ENCODE assay signal across 1 cellular context in genomic region chr1:145465405-145466144, GRCh38.
A peak's percentile ranks its signal among the peaks of the same experiment; 100 is the strongest.
TF ChIP-seq lines count a peak whose summit lies in the region.
"Not testable (repeated sequence)": the region's sequence is repeated elsewhere in the genome, so short reads cannot be mapped to it uniquely, and the experiment has no call there.

No MANE protein-coding gene starts in this region.

TF ChIP-seq in HepG2, 621 proteins besides CTCF, POLR2A, EP300 and RAD21 (continued from another document and continues in another):
- 0 out of 2 replicates have a peak, but pooled peaks have one; percentile 18 for TF ChIP-seq HMG20B (CRISPR knock-in tag; conservative IDR thresholded peaks at IDR 0.05)
- peak; percentile 50; the same call in 1 of the 2 replicates for TF ChIP-seq KDM3A (CRISPR knock-in tag; IDR thresholded peaks at IDR 0.05; ENCODE audit: low read depth)
- peak; percentile 39; the same call in 1 of the 2 replicates for TF ChIP-seq ZKSCAN8 (CRISPR knock-in tag; IDR thresholded peaks at IDR 0.05; ENCODE audit: borderline replicate concordance)
- peak; percentile 79; the same call in 1 of the 2 replicates for TF ChIP-seq ZNF143 (CRISPR knock-in tag; IDR thresholded peaks at IDR 0.05)
- peak; percentile 32; the same call in 1 of the 2 replicates for TF ChIP-seq KAT8 (CRISPR knock-in tag; IDR thresholded peaks at IDR 0.05)
- 0 out of 2 replicates have a peak, but pooled peaks have one; percentile 32 for TF ChIP-seq FOXA3 (CRISPR knock-in tag; IDR thresholded peaks at IDR 0.05)
- TF ChIP-seq ZNF335 (CRISPR knock-in tag; IDR thresholded peaks at IDR 0.05), result 0 out of 2 replicates have a peak, but pooled peaks have one; percentile 33
- peak; percentile 70 for TF ChIP-seq ZEB1 (IDR thresholded peaks at IDR 0.05; ENCODE audit: insufficient replicate concordance, low read depth)
- TF ChIP-seq PRDM10 (CRISPR knock-in tag; IDR thresholded peaks at IDR 0.05; ENCODE audit: low read depth), result peak; percentile 93
- TF ChIP-seq ATF2 (CRISPR knock-in tag; IDR thresholded peaks at IDR 0.05), result 0 out of 2 replicates have a peak, but pooled peaks have one; percentile 68
- peak; percentile 34 to 65; a peak in 1 of 4 replicates for TF ChIP-seq ATF4 (CRISPR knock-in tag; IDR thresholded peaks at IDR 0.05)
- peak; percentile 24; the same call in 1 of the 2 replicates for TF ChIP-seq HOXA3 (CRISPR knock-in tag; IDR thresholded peaks at IDR 0.05)
- TF ChIP-seq NCOA2 (CRISPR knock-in tag; IDR thresholded peaks at IDR 0.05), result peak; percentile 40; the same call in 1 of the 2 replicates
- 0 out of 2 replicates have a peak, but pooled peaks have one; percentile 10 for TF ChIP-seq NFYC (CRISPR knock-in tag; IDR thresholded peaks at IDR 0.05)
- TF ChIP-seq ZNF740 (CRISPR knock-in tag; IDR thresholded peaks at IDR 0.05), result 0 out of 2 replicates have a peak, but pooled peaks have one; percentile 17
- TF ChIP-seq ATF3 (CRISPR knock-in tag; IDR thresholded peaks at IDR 0.05), result 0 out of 2 replicates have a peak, but pooled peaks have one; percentile 13
- TF ChIP-seq ZBTB21 (CRISPR knock-in tag; IDR thresholded peaks at IDR 0.05), result peak; percentile 69; the same call in 1 of the 2 replicates
- peak; percentile 48; the same call in 1 of the 2 replicates for TF ChIP-seq ARID5B (CRISPR knock-in tag; IDR thresholded peaks at IDR 0.05)
- TF ChIP-seq ETV5 (CRISPR knock-in tag; IDR thresholded peaks at IDR 0.05; ENCODE audit: borderline replicate concordance), result peak; percentile 50
- TF ChIP-seq SNAPC4 (CRISPR knock-in tag; IDR thresholded peaks at IDR 0.05), result peak; percentile 99
- peak; percentile 89 for TF ChIP-seq MED1 (CRISPR knock-in tag; IDR thresholded peaks at IDR 0.05)
- TF ChIP-seq TFDP2 (CRISPR knock-in tag; IDR thresholded peaks at IDR 0.05), result 0 out of 2 replicates have a peak, but pooled peaks have one; percentile 24
- peak; percentile 37; the same call in 1 of the 2 replicates for TF ChIP-seq CREM (IDR thresholded peaks at IDR 0.05)
- TF ChIP-seq CREM (CRISPR knock-in tag; IDR thresholded peaks at IDR 0.05); SOX13 (CRISPR knock-in tag; conservative IDR thresholded peaks at IDR 0.05 in 1 of 2, IDR thresholded peaks at IDR 0.05 in 1 of 2); NR2F6 (CRISPR knock-in tag; IDR thresholded peaks at IDR 0.05); GABPA (IDR thresholded peaks at IDR 0.05; ENCODE audit: low read depth, low read length): not testable (repeated sequence)
- peak; percentile 56; the same call in 1 of the 2 replicates for TF ChIP-seq NFIC (IDR thresholded peaks at IDR 0.05; ENCODE audit: low read length)
- TF ChIP-seq ZNF574 (CRISPR knock-in tag; IDR thresholded peaks at IDR 0.05), result peak; percentile 45; the same call in 1 of the 2 replicates
- peak; percentile 98 for TF ChIP-seq SNAPC5 (CRISPR knock-in tag; IDR thresholded peaks at IDR 0.05; ENCODE audit: borderline replicate concordance)
- TF ChIP-seq SOX13 (IDR thresholded peaks at IDR 0.05), result peak; percentile 82
- TF ChIP-seq GTF2F1 (IDR thresholded peaks at IDR 0.05; ENCODE audit: low read length), result peak; percentile 92
- TF ChIP-seq NR2F6 (IDR thresholded peaks at IDR 0.05), result peak; percentile 34; the same call in 1 of the 2 replicates
- TF ChIP-seq SIN3A (IDR thresholded peaks at IDR 0.05; ENCODE audit: borderline replicate concordance, low read depth, low read length), result peak; percentile 64; the same call in 1 of the 2 replicates
- peak; percentile 63; the same call in 1 of the 2 replicates for TF ChIP-seq MED13 (CRISPR knock-in tag; IDR thresholded peaks at IDR 0.05)
- 0 out of 2 replicates have a peak, but pooled peaks have one; percentile 59 for TF ChIP-seq MIER2 (CRISPR knock-in tag; IDR thresholded peaks at IDR 0.05)
- TF ChIP-seq GABPA (CRISPR knock-in tag; IDR thresholded peaks at IDR 0.05; ENCODE audit: low read depth), result peak; percentile 38; the same call in 1 of the 2 replicates
